Comparison of ENCODE assay signal across 11 cellular contexts in genomic region chr2:19988600-19988999, GRCh38. TPM values are rescaled to one million over a fixed set of nuclear protein-coding genes. Genes with fewer than 3 reads are reported as not detected.
DNase-seq lines count a peak whose midpoint lies in the region; FAIRE-seq and TF ChIP-seq lines count a peak whose summit lies in the region.
"Had no signal": no experiment of that assay in that cellular context is flagged by ENCODE, and none has a peak within 500 bp of the region (broad histone marks: within the 10 kb centered on the region; RNA-seq: fewer than 3 reads in every experiment).

No MANE protein-coding gene starts in this region.

- H2AFZ ChIP-seq in keratinocyte (ENCODE audit: control insufficient read depth, low read length) = no peak overlapping the region

- H3K27me3 ChIP-seq in HUES6 (ENCODE audit: control insufficient read depth, insufficient read depth, low read length) (no peaks in the 10 kb centered on the region), keratinocyte (ENCODE audit: control insufficient read depth, extremely low read depth, insufficient read depth, low read length) (no peaks in the 10 kb centered on the region)

- H3K4me1 ChIP-seq in HUES6 (ENCODE audit: control insufficient read depth, insufficient read depth, low read length) = peaks cover 9% of the 10 kb centered on the region
- peaks cover 15% of the 10 kb centered on the region for H3K4me1 ChIP-seq in keratinocyte (ENCODE audit: control insufficient read depth, extremely low read depth, insufficient read depth, low read length)

- dilution Hi-C loops in keratinocyte (cut with MboI; ENCODE audit: extremely low pct_ligation_motif_present, low sequenced_read_pairs) = no loop called here

- H3K27ac ChIP-seq in HUES6 (ENCODE audit: low read depth, low read length) (no peak overlapping the region), keratinocyte (ENCODE audit: control insufficient read depth, insufficient read depth, low read length) (no peak overlapping the region)

- no peak for FAIRE-seq in keratinocyte (lab: Jason Lieb, UNC)

- in situ Hi-C loops in G401 (cut with HindIII; ENCODE audit: low sequenced_read_pairs) = no loop called here

- H3K36me3 ChIP-seq in HUES6 (ENCODE audit: control insufficient read depth, insufficient read depth, low read length) (no peaks in the 10 kb centered on the region; the same call in 1 of the 2 replicates), keratinocyte (ENCODE audit: control insufficient read depth in 2 of 2, extremely low read depth in 1 of 2, insufficient read depth in 2 of 2, low read length in 2 of 2) (no peaks in the 10 kb centered on the region)

- peak overlapping the region; percentile 89 for H3K4me2 ChIP-seq in keratinocyte (ENCODE audit: control insufficient read depth, extremely low read depth, insufficient read depth, low read depth, low read length)

- no peaks in the 10 kb centered on the region for H4K20me1 ChIP-seq in keratinocyte (ENCODE audit: control insufficient read depth, extremely low read depth, insufficient read depth, low read length)

- H3K9me1 ChIP-seq in keratinocyte (ENCODE audit: control insufficient read depth, extremely low read depth, insufficient read depth, low read length) = no peaks in the 10 kb centered on the region

- peak overlapping the region; percentile 89; the same call in 1 of the 2 replicates for H3K4me3 ChIP-seq in AG09309 (ENCODE audit: control insufficient read depth, low read depth, low read length)
- peak overlapping the region; percentile 76 for H3K4me3 ChIP-seq in HUES6 (ENCODE audit: low read depth, low read length)
- peak overlapping the region in 1 of 3 experiments; percentile 90 for H3K4me3 ChIP-seq in keratinocyte (ENCODE audit: control insufficient read depth in 2 of 3, extremely low read depth in 1 of 3, insufficient read depth in 2 of 3, low read depth in 1 of 3, low read length in 3 of 3)

- H3K9me3 ChIP-seq in HUES6 (ENCODE audit: control insufficient read depth, insufficient read depth, low read depth, low read length) (no peaks in the 10 kb centered on the region), keratinocyte (ENCODE audit: control insufficient read depth, low read depth, low read length) (no peaks in the 10 kb centered on the region)

- DNase-seq in AG09309 (ENCODE audit: low read depth) (no peak), amniotic epithelial cell (ENCODE audit: low read depth) (peak; percentile 26), keratinocyte (ENCODE audit: low read depth, low spot score) (no peak), G401 (ENCODE audit: low spot score) (no peak), HPDE6-E6E7 (ENCODE audit: extremely low spot score) (no peak), HUDEP-2 (lab: John Stamatoyannopoulos, UW; ENCODE audit: unreplicated experiment in 76 of 76) (no peak), NCI-H2171 (lab: John Stamatoyannopoulos, UW) (no peak)
- DNase-seq: DMS79 treated with DMSO at 0.1 percent for 48 hours, left colon had no signal

- H3K9ac ChIP-seq in HUES6 (ENCODE audit: low read length) (no peak overlapping the region), keratinocyte (ENCODE audit: control insufficient read depth, extremely low read depth, insufficient read depth, low read length) (no peak overlapping the region)

- no peak for TF ChIP-seq CTCF in AG09309 (IDR thresholded peaks at IDR 0.05; ENCODE audit: control insufficient read depth, insufficient read depth, low read depth, low read length, missing control alignments)
- no peak for TF ChIP-seq CTCF in keratinocyte (optimal IDR thresholded peaks at IDR 0.05 in 1 of 3, IDR thresholded peaks at IDR 0.05 in 1 of 3, conservative IDR thresholded peaks at IDR 0.05 in 1 of 3; ENCODE audit: extremely low read depth in 1 of 3, insufficient read depth in 2 of 3, low read length in 3 of 3)

- H3K79me2 ChIP-seq in keratinocyte (ENCODE audit: control insufficient read depth, insufficient read depth, low read length) = peaks cover 8% of the 10 kb centered on the region

RNA-seq across cellular contexts. Expression of gene WDR35, which starts 1.3 kb away (rescaled TPM):
- polyA plus RNA-seq in keratinocyte = 4.7 to 8.8 TPM (median 5.4 TPM) in 3 replicates
- polyA plus RNA-seq in keratinocyte (2011; ENCODE audit: low read depth) = 4.2 TPM
- polyA plus RNA-seq in keratinocyte (2011; cell fraction: cytosol; rRNA removed) = 2.5 and 4.3 TPM in 2 replicates
- polyA plus RNA-seq in keratinocyte (2011; cell fraction: nucleus; rRNA removed) = 9.5 and 12.2 TPM in 2 replicates
- 2.0 and 4.9 TPM in 2 replicates for polyA plus RNA-seq in keratinocyte (2012; ENCODE audit: low replicate concordance)
- polyA minus RNA-seq in keratinocyte = 3.1 to 11.5 TPM (median 4.7 TPM) in 3 replicates
- 4.4 TPM for polyA minus RNA-seq in keratinocyte (2011; cell fraction: cytosol; rRNA and poly(A)+ RNA removed)
- 8.9 and 13.9 TPM in 2 replicates for polyA minus RNA-seq in keratinocyte (2011; cell fraction: nucleus; rRNA and poly(A)+ RNA removed)
- total RNA-seq in G401 (2014; rRNA removed; shearing (Covaris generic)) = 16.7 and 22.8 TPM in 2 replicates

RNA-seq across cellular contexts. Expression of gene MATN3, which starts 23.9 kb away (rescaled TPM):
- 0.81 to 2.4 TPM (median 1.4 TPM) in 3 replicates for polyA plus RNA-seq in keratinocyte
- polyA plus RNA-seq in keratinocyte (2011; ENCODE audit: low read depth) = not detected
- 0.51 and 0.56 TPM in 2 replicates for polyA plus RNA-seq in keratinocyte (2011; cell fraction: cytosol; rRNA removed)
- polyA plus RNA-seq in keratinocyte (2011; cell fraction: nucleus; rRNA removed) = 1.7 and 2.5 TPM in 2 replicates
- polyA plus RNA-seq in keratinocyte (2012; ENCODE audit: low replicate concordance) = 0.14 and 1.6 TPM in 2 replicates
- 0.26 to 0.93 TPM (median 0.56 TPM) in 3 replicates for polyA minus RNA-seq in keratinocyte
- polyA minus RNA-seq in keratinocyte (2011; cell fraction: cytosol; rRNA and poly(A)+ RNA removed) = not detected
- polyA minus RNA-seq in keratinocyte (2011; cell fraction: nucleus; rRNA and poly(A)+ RNA removed) = 0.42 and 0.78 TPM in 2 replicates
- total RNA-seq in G401 (2014; rRNA removed; shearing (Covaris generic)) = not detected in 2 replicates
- total RNA-seq: T-helper 2 cell treated with Interferon-gamma antibody and Interleukin-4, amounts not matched to agents 100 ng/mL and 5 ng/mL, for 36 hours had no signal
